Comparison of ENCODE assay signal across 10 cellular contexts in genomic region chr17:39099686-39100293, GRCh38. TPM values are rescaled to one million over a fixed set of nuclear protein-coding genes. Genes with fewer than 3 reads are reported as not detected.
DNase-seq lines count a peak whose midpoint lies in the region; ATAC-seq, FAIRE-seq and TF ChIP-seq lines count a peak whose summit lies in the region.
"Had no signal": no experiment of that assay in that cellular context is flagged by ENCODE, and none has a peak within 500 bp of the region (broad histone marks: within the 10 kb centered on the region; RNA-seq: fewer than 3 reads in every experiment).

No MANE protein-coding gene starts in this region.

- H3K4me3 ChIP-seq in A673 (ENCODE audit: low read depth, low read length, poor library complexity, severe bottlenecking) = no peak overlapping the region
- H3K4me3 ChIP-seq: tibial artery had no signal

- peaks cover 39% of the 10 kb centered on the region for H3K4me1 Mint-ChIP-seq in mesothelial cell of epicardium

- H3K36me3 Mint-ChIP-seq in mesothelial cell of epicardium = no peaks in the 10 kb centered on the region

- no peak overlapping the region for H3K4me3 Mint-ChIP-seq in mesothelial cell of epicardium

- H3K4me1 ChIP-seq in A673 (ENCODE audit: insufficient read depth, low read length, poor library complexity, severe bottlenecking) = peaks cover 13% of the 10 kb centered on the region

- no peak for ATAC-seq in GM21717 (IDR thresholded peaks at IDR 0.05; ENCODE audit: unreplicated experiment)

- peak overlapping the region; percentile 82 for H3K27ac Mint-ChIP-seq in mesothelial cell of epicardium

- H3K27me3 ChIP-seq in A673 (replicated peaks; ENCODE audit: insufficient read depth, low read depth, low read length, poor library complexity) = no peaks in the 10 kb centered on the region
- H3K27me3 ChIP-seq: tibial artery had no signal

- POLR2A ChIA-PET in A673 (lab: Charles Lee; ENCODE audit: low non-redundant PET) = no interaction called here

- peak overlapping the region; percentile 79 for H3K27ac ChIP-seq in A673 (ENCODE audit: low read depth, low read length, poor library complexity, severe bottlenecking)
- H3K27ac ChIP-seq: tibial artery had no signal

- no peaks in the 10 kb centered on the region for H3K36me3 ChIP-seq in A673 (ENCODE audit: insufficient read depth, low read length, poor library complexity, severe bottlenecking)
- H3K36me3 ChIP-seq: tibial artery had no signal

- FAIRE-seq in endometrium (lab: Jason Lieb, UNC) = peak; percentile 37

- H3K9me3 ChIP-seq in A673 (ENCODE audit: low read depth, low read length, poor library complexity, severe bottlenecking) = no peaks in the 10 kb centered on the region
- H3K9me3 ChIP-seq: tibial artery had no signal

- peaks cover 11% of the 10 kb centered on the region for H3K27me3 Mint-ChIP-seq in mesothelial cell of epicardium (ENCODE audit: low read depth)

- no peaks in the 10 kb centered on the region for H3K9me3 Mint-ChIP-seq in mesothelial cell of epicardium

- CTCF ChIA-PET in A673 (lab: Charles Lee) = no interaction called here

- DNase-seq in A673 (ENCODE audit: low spot score) (peak; percentile 54), NCI-H2171 (lab: John Stamatoyannopoulos, UW) (peak; percentile 90), mesothelial cell of epicardium (ENCODE audit: low spot score in 2 of 2, unreplicated experiment in 2 of 2) (peak in 1 of 2 experiments; percentile 55), SHP77 treated with DMSO at 0.1 percent for 48 hours (lab: John Stamatoyannopoulos, UW) (no peak)
- no peak for DNase-seq in activated effector memory CD4-positive, alpha-beta T cell treated with anti-CD3 and anti-CD28 coated beads, Interleukin-2, amount 50 U/mL, for 16 hours
- DNase-seq in activated CD4-positive, alpha-beta T cell treated with anti-CD3 and anti-CD28 coated beads for 4 hours = no peak
- DNase-seq: NCI-H526 had no signal

- TF ChIP-seq CTCF in A673 (conservative IDR thresholded peaks at IDR 0.05; ENCODE audit: low read depth, low read length) (no peak), mesothelial cell of epicardium (IDR thresholded peaks at IDR 0.05; ENCODE audit: unreplicated experiment) (no peak)

- no TSS peak for BruUV-seq in A673 (replicated peaks; lab: Mats Ljungman, UMichigan)

- intact Hi-C loops in A673 (cut with micrococcal nuclease; ENCODE audit: unreplicated experiment) = no loop called here

RNA-seq across cellular contexts. Expression of gene PLXDC1, which starts 51.6 kb away (rescaled TPM):
- total RNA-seq in A673 (2021) (0.28 and 0.75 TPM in 2 replicates), mesothelial cell of epicardium (15.4 to 18.6 TPM (median 17.0 TPM) in 3 replicates)

Comparison
In these comparisons a context has a peak if more than half of its experiments do, and no peak if none do; other contexts are left out.
1. DNase-seq: peak in A673 (single experiment) and NCI-H2171 (single experiment); none in activated effector memory CD4-positive, alpha-beta T cell treated with anti-CD3 and anti-CD28 coated beads, Interleukin-2, amount 50 U/mL, for 16 hours (single experiment), SHP77 treated with DMSO at 0.1 percent for 48 hours (single experiment) and activated CD4-positive, alpha-beta T cell treated with anti-CD3 and anti-CD28 coated beads for 4 hours (0 of 2).